ENCODE assay signal across 15 cellular contexts in the genomic region with DNA sequence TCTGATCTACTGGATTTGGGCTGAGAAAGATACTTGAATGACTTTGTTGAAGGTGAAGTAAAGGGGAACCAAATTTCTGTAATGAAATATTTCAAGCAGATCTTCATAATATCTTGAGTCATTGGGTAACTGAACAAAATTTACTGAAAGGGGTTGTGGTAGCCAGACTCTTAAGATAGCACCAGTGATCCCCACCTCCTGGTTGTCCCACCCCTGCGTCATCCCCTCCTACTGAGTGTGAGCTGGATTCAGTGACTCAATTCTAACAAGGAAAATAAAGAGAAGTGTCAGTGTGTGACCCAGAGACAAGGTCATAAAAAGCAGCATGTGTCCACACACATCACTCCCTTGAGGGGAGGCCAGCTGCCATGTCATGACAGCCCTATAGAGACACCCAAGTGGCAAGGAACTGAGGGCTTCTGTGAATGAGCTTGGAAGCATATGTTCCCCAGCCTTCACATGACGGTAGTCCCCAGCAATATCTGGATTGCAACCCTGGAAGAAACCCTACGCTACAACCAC.
DNase-seq lines count a peak whose midpoint lies in the region; ATAC-seq and TF ChIP-seq lines count a peak whose summit lies in the region.
"Had no signal": no experiment of that assay in that cellular context is flagged by ENCODE, and none has a peak within 500 bp of the region (broad histone marks: within the 10 kb centered on the region; RNA-seq: fewer than 3 reads in every experiment).

No MANE protein-coding gene starts in this region.

- no peaks in the 10 kb centered on the region for H3K36me3 Mint-ChIP-seq in glutamatergic neuron (ENCODE audit: unreplicated experiment)
- H3K36me3 Mint-ChIP-seq: CD14-positive monocyte; CD8-positive, alpha-beta T cell had no signal

- no peaks in the 10 kb centered on the region for H3K79me1 ChIP-seq in neuronal stem cell (ENCODE audit: low read depth, low read length)

- no peak overlapping the region for H3K4ac ChIP-seq in neuronal stem cell (ENCODE audit: low read length)

- no peaks in the 10 kb centered on the region for H3K27me3 ChIP-seq in neuronal stem cell (ENCODE audit: control insufficient read depth in 3 of 3, insufficient read depth in 3 of 3, low read depth in 1 of 3, low read length in 3 of 3)

- peaks cover 3% of the 10 kb centered on the region for H3K27me3 Mint-ChIP-seq in glutamatergic neuron (ENCODE audit: unreplicated experiment)

- H2BK5ac ChIP-seq in neuronal stem cell (ENCODE audit: low read length) = no peak overlapping the region

- H4K8ac ChIP-seq in neuronal stem cell (ENCODE audit: low read depth, low read length) = peak overlapping the region; percentile 65

- H3K23ac ChIP-seq in neuronal stem cell (ENCODE audit: low read depth, low read length, poor library complexity) = no peak overlapping the region

- no peak overlapping the region for H3K4me2 ChIP-seq in neuronal stem cell (ENCODE audit: insufficient read depth, low read length, poor library complexity, severe bottlenecking)
- H3K4me2 ChIP-seq: A549 had no signal

- peak overlapping the region; percentile 34 for H3K27ac Mint-ChIP-seq in glutamatergic neuron (ENCODE audit: unreplicated experiment)
- H3K27ac Mint-ChIP-seq: CD14-positive monocyte; CD8-positive, alpha-beta T cell had no signal

- H2BK12ac ChIP-seq in neuronal stem cell (ENCODE audit: low read length) = no peak overlapping the region

- no peak overlapping the region for H2BK120ac ChIP-seq in neuronal stem cell (ENCODE audit: low read depth, low read length)

- H3K4me3 Mint-ChIP-seq in glutamatergic neuron (ENCODE audit: unreplicated experiment) = no peak overlapping the region
- H3K4me3 Mint-ChIP-seq: CD14-positive monocyte; CD8-positive, alpha-beta T cell had no signal

- ATAC-seq in HG03565 (IDR thresholded peaks at IDR 0.05; ENCODE audit: unreplicated experiment) = no peak
- ATAC-seq: A549; CD8-positive, alpha-beta T cell; HCT116 had no signal

- H3K9me3 Mint-ChIP-seq in glutamatergic neuron (ENCODE audit: unreplicated experiment) = no peaks in the 10 kb centered on the region
- H3K9me3 Mint-ChIP-seq: CD14-positive monocyte; CD8-positive, alpha-beta T cell had no signal

- DNase-seq in NCI-H69 (lab: John Stamatoyannopoulos, UW) (peak; percentile 60), glutamatergic neuron (no peak), neuronal stem cell (ENCODE audit: low spot score) (no peak), midbrain (lab: John Stamatoyannopoulos, UW) (no peak)
- DNase-seq in activated CD4-positive, alpha-beta T cell treated with anti-CD3 and anti-CD28 coated beads, Interleukin-2, amount 50 U/mL, for 4 hours = no peak
- no peak for DNase-seq in activated T-cell treated with anti-CD3 and anti-CD28 coated beads, Interleukin-2, amount 50 U/mL, for 1 hour
- DNase-seq: CD8-positive, alpha-beta T cell; COR-L47; DMS153; DMS79 treated with DMSO at 0.1 percent for 48 hours; GDM1 had no signal

- H3K18ac ChIP-seq in neuronal stem cell (ENCODE audit: low read length) = no peak overlapping the region

- no peak for TF ChIP-seq CTCF in glutamatergic neuron (IDR thresholded peaks at IDR 0.05; ENCODE audit: partially characterized antibody, unreplicated experiment)

- no peak overlapping the region for H3K14ac ChIP-seq in neuronal stem cell (ENCODE audit: low read length)

- no peak overlapping the region for H2BK15ac ChIP-seq in neuronal stem cell (ENCODE audit: low read length)

- no peak overlapping the region for H2AK5ac ChIP-seq in neuronal stem cell (ENCODE audit: low read depth, low read length)

- H4K91ac ChIP-seq in neuronal stem cell (ENCODE audit: low read depth, low read length, poor library complexity) = no peak overlapping the region

- H2AFZ ChIP-seq in neuronal stem cell (ENCODE audit: low read length) = no peak overlapping the region

- H3K9me3 ChIP-seq in neuronal stem cell (replicated peaks in 1 of 2; ENCODE audit: control insufficient read depth in 2 of 2, insufficient read depth in 1 of 2, low read depth in 1 of 2, low read length in 2 of 2) = peaks cover 0 to 2% of the 10 kb centered on the region in 2 donors
- H3K9me3 ChIP-seq: A549 had no signal

- no peak overlapping the region for H3K27ac ChIP-seq in neuronal stem cell (replicated peaks; ENCODE audit: low read length)
- H3K27ac ChIP-seq: A549 had no signal

- no peaks in the 10 kb centered on the region for H3K36me3 ChIP-seq in neuronal stem cell (replicated peaks in 1 of 2; ENCODE audit: control insufficient read depth in 2 of 2, insufficient read depth in 2 of 2, low read length in 2 of 2)

- no CpG with 5 or more reads among the region's 3 CpGs for WGBS in neuronal stem cell (ENCODE audit: extremely low coverage in 2 of 2, insufficient read length in 2 of 2, insufficient replicate concordance in 1 of 2), 2 donors

- H3K4me1 Mint-ChIP-seq in glutamatergic neuron (ENCODE audit: low read depth, unreplicated experiment) = peaks cover 6% of the 10 kb centered on the region
- H3K4me1 Mint-ChIP-seq: CD14-positive monocyte had no signal

- no peak overlapping the region for H3K4me3 ChIP-seq in neuronal stem cell (ENCODE audit: low read length in 2 of 2)
- H3K4me3 ChIP-seq: A549 had no signal

- H3K4me1 ChIP-seq in neuronal stem cell (ENCODE audit: control insufficient read depth in 2 of 2, insufficient read depth in 1 of 2, low read depth in 1 of 2, low read length in 2 of 2) = no peaks in the 10 kb centered on the region
- H3K4me1 ChIP-seq: A549 had no signal

- no peak overlapping the region for H3K9ac ChIP-seq in neuronal stem cell (ENCODE audit: low read depth, low read length, poor library complexity)
